Comparison of ENCODE assay signal across 18 cellular contexts in genomic region chr11:57786436-57786835, GRCh38. TPM values are rescaled to one million over a fixed set of nuclear protein-coding genes. Genes with fewer than 3 reads are reported as not detected.
A peak's percentile ranks its signal among the peaks of the same experiment; 100 is the strongest.
DNase-seq lines count a peak whose midpoint lies in the region; ATAC-seq, FAIRE-seq and TF ChIP-seq lines count a peak whose summit lies in the region.
"Had no signal": no experiment of that assay in that cellular context is flagged by ENCODE, and none has a peak within 500 bp of the region (broad histone marks: within the 10 kb centered on the region; RNA-seq: fewer than 3 reads in every experiment).

No MANE protein-coding gene starts in this region.

- no peak for TF ChIP-seq EP300 in gastroesophageal sphincter (IDR thresholded peaks at IDR 0.05)

- peak; percentile 55 for DNase-seq in EL
- no peak for DNase-seq in SK-N-MC (ENCODE audit: low read depth, low spot score)
- DNase-seq in small intestine: no peak
- no peak for DNase-seq in pancreas
- no peak for DNase-seq in iPS-NIHi11 (ENCODE audit: low spot score)
- no peak for DNase-seq in SW 1271 (lab: John Stamatoyannopoulos, UW)
- DNase-seq: activated CD4-positive, CD25-positive, alpha-beta regulatory T cell; activated CD8-positive, alpha-beta memory T cell treated with anti-CD3 and anti-CD28 coated beads, Interleukin-2, amount 50 U/mL, for 4 hours; erythroblast; NCI-H2171; ovary; SK-N-SH; stimulated activated CD4-positive, alpha-beta T cell treated with anti-CD3 and anti-CD28 coated beads, Interleukin-15, amount 100 ng/mL, for 24 hours; tibial artery had no signal

- intact Hi-C loops in pancreas (cut with DNase I): no loop called here

- 29 to 76% methylated on average over 3 to 4 of the region's 4 CpGs for WGBS in gastroesophageal sphincter (ENCODE audit: low coverage in 1 of 2), 2 donors
- 61 to 77% (median 63%) methylated on average over 4 of the region's 4 CpGs for WGBS in small intestine, 3 donors
- WGBS in pancreas, 2 donors: 78 to 83% methylated on average over 4 of the region's 4 CpGs

- no peaks in the 10 kb centered on the region for H3K9me3 ChIP-seq in SK-N-MC (ENCODE audit: low read depth, low read length)
- H3K9me3 ChIP-seq in gastroesophageal sphincter: no peaks in the 10 kb centered on the region
- no peaks in the 10 kb centered on the region for H3K9me3 ChIP-seq in small intestine (ENCODE audit: control insufficient read depth, low read depth)
- H3K9me3 ChIP-seq in pancreas: no peaks in the 10 kb centered on the region
- H3K9me3 ChIP-seq: BLaER1 treated with 17β-estradiol and CSF1 and Interleukin-3, amounts not matched to agents 10 nM and 100 nM; ovary; SK-N-SH; tibial artery had no signal

- peaks cover 7% of the 10 kb centered on the region; the same call in 1 of the 2 replicates for H3K36me3 ChIP-seq in SK-N-MC (ENCODE audit: insufficient read depth, low read length)
- peaks cover 0 to 3% of the 10 kb centered on the region in 2 donors for H3K36me3 ChIP-seq in gastroesophageal sphincter
- peaks cover 0 to 2% of the 10 kb centered on the region in 2 donors for H3K36me3 ChIP-seq in small intestine (ENCODE audit: control insufficient read depth in 2 of 2, insufficient read depth in 2 of 2, low read length in 2 of 2)
- H3K36me3 ChIP-seq in pancreas: peaks cover 0 to under 1% (median 0%) of the 10 kb centered on the region in 3 donors
- H3K36me3 ChIP-seq: BLaER1 treated with 17β-estradiol and CSF1 and Interleukin-3, amounts not matched to agents 10 nM and 100 nM; ovary had no signal

- TF ChIP-seq CTCF in gastroesophageal sphincter (IDR thresholded peaks at IDR 0.05): no peak
- TF ChIP-seq CTCF in pancreas (IDR thresholded peaks at IDR 0.05): no peak

- ATAC-seq in gastroesophageal sphincter: no peak
- no peak for ATAC-seq in pancreas
- no peak for ATAC-seq in HG03378 (IDR thresholded peaks at IDR 0.05; ENCODE audit: unreplicated experiment)
- ATAC-seq: GM12878 had no signal

- H3K4me3 ChIP-seq in SK-N-MC (no peak overlapping the region), gastroesophageal sphincter (no peak overlapping the region), small intestine (ENCODE audit: low read depth in 1 of 2, low read length in 2 of 2) (no peak overlapping the region), pancreas (no peak overlapping the region)
- H3K4me3 ChIP-seq: BLaER1 treated with 17β-estradiol and CSF1 and Interleukin-3, amounts not matched to agents 10 nM and 100 nM; GM12878; ovary; tibial artery had no signal

- H3K27me3 ChIP-seq in gastroesophageal sphincter: no peaks in the 10 kb centered on the region
- H3K27me3 ChIP-seq in small intestine (ENCODE audit: control insufficient read depth in 2 of 2, insufficient read depth in 2 of 2, low read length in 2 of 2): no peaks in the 10 kb centered on the region
- H3K27me3 ChIP-seq in pancreas: no peaks in the 10 kb centered on the region
- H3K27me3 ChIP-seq: BLaER1 treated with 17β-estradiol and CSF1 and Interleukin-3, amounts not matched to agents 10 nM and 100 nM; ovary; tibial artery had no signal

- no peak for FAIRE-seq in small intestine (lab: Jason Lieb, UNC)
- FAIRE-seq in pancreas (lab: Jason Lieb, UNC): no peak
- FAIRE-seq: GM12878 had no signal

- H3K9ac ChIP-seq in SK-N-MC (ENCODE audit: insufficient read length): no peak overlapping the region
- H3K9ac ChIP-seq: BLaER1 treated with 17β-estradiol and CSF1 and Interleukin-3, amounts not matched to agents 10 nM and 100 nM; SK-N-SH had no signal

- TF ChIP-seq POLR2A in gastroesophageal sphincter (IDR thresholded peaks at IDR 0.05): no peak

- 0 out of 2 replicates have a peak overlapping the region, but pooled peaks have one; percentile 11 for H3K27ac ChIP-seq in SK-N-MC
- peak overlapping the region; percentile 43 to 60 (median 52) for H3K27ac ChIP-seq in gastroesophageal sphincter
- H3K27ac ChIP-seq in small intestine (ENCODE audit: low read depth in 1 of 2, low read length in 1 of 2): peak overlapping the region; percentile 61 to 82
- no peak overlapping the region for H3K27ac ChIP-seq in pancreas
- H3K27ac ChIP-seq: ovary had no signal

- peaks cover 17 to 97% (median 25%) of the 10 kb centered on the region in 3 donors for H3K4me1 ChIP-seq in gastroesophageal sphincter
- H3K4me1 ChIP-seq in small intestine (ENCODE audit: control insufficient read depth in 2 of 2, insufficient read depth in 1 of 2, low read depth in 1 of 2, low read length in 1 of 2): peaks cover 17 to 27% of the 10 kb centered on the region in 2 donors
- peaks cover 31 to 67% (median 53%) of the 10 kb centered on the region in 3 donors for H3K4me1 ChIP-seq in pancreas

RNA-seq across cellular contexts. Expression of gene CTNND1, which starts 24.8 kb away (rescaled TPM):
- total RNA-seq in gastroesophageal sphincter (100 to 1,000 TPM in 1 of 4 donors, 10 to 100 TPM in 3; 87.6 to 123 (median 93.8) TPM), pancreas (100 to 1,000 TPM; 113 to 203 (median 131) TPM)
- polyA plus RNA-seq in small intestine (100 to 1,000 TPM in 1 of 3 donors, 10 to 100 TPM in 2; 62.2 to 148 (median 89.7) TPM), pancreas (10 to 100 TPM; 42.7 to 73.1 TPM)

RNA-seq across cellular contexts. Expression of gene BTBD18, which starts 34.8 kb away (rescaled TPM):
- total RNA-seq in gastroesophageal sphincter: not detected
- not detected for polyA plus RNA-seq in small intestine
- total RNA-seq in pancreas: not detected
- under 1 TPM in 1 of 2 donors, not detected in 1; 0.05 TPM for polyA plus RNA-seq in pancreas
- total RNA-seq: GM12878, ovary had no signal
- polyA plus RNA-seq: SK-N-SH had no signal

RNA-seq across cellular contexts. Expression of gene SELENOH, which starts 45.1 kb away (rescaled TPM):
- total RNA-seq in gastroesophageal sphincter (100 to 1,000 TPM in 2 of 4 donors, 10 to 100 TPM in 2; 81.2 to 143 (median 97.0) TPM), pancreas (10 to 100 TPM; 32.1 to 65.3 (median 56.0) TPM)
- polyA plus RNA-seq in small intestine (100 to 1,000 TPM in 2 of 3 donors, 10 to 100 TPM in 1; 78.3 to 148 (median 144) TPM), pancreas (10 to 100 TPM; 62.9 to 96.4 TPM)

Comparison
In these comparisons a context has a peak if more than half of its experiments do, and no peak if none do; other contexts are left out.
1. H3K27ac ChIP-seq: peak in SK-N-MC (single experiment), gastroesophageal sphincter (4 of 4) and small intestine (2 of 2); none in pancreas (0 of 4).